ENCODE assay signal across 8 cellular contexts in the genomic region with DNA sequence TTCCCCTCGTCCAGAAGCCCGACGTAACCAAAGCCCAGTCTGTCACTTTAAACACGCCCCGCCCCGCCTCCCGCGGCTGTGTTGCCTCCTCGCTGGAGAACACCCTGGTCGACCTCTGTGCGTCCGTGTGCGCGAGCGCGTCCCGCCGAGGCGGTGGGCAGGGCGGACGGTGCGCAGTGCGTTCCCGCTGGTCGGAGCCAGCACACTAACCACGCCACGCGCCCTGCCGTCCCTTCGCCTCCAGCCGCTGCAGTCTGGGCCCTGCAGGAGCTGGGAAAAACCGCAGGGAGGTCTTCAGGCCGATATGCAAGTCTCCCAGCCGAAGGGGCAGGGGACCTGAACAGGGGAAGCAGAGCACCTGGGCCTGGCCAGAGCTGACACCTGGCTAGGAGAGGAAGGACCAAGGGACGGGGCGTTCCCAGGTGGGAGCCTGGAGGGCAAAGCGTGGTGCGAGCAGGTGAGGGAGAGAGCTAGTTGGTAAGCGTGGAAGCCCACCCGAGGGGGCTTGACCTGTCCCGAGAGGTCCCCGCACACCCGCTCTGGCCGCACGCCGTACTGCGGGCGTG. TPM values are rescaled to one million over a fixed set of nuclear protein-coding genes. Genes with fewer than 3 reads are reported as not detected.
DNase-seq lines count a peak whose midpoint lies in the region; ATAC-seq and TF ChIP-seq lines count a peak whose summit lies in the region.

No MANE protein-coding gene starts in this region.

- intact Hi-C loops in cardiac septum (cut with DNase I): loop anchor here (2.0 to 5.0 kb wide), 3 partner anchors 39 to 93 kb away; a partner anchor contains a TSS

- no peak overlapping the region for H3K27ac Mint-ChIP-seq in activated naive CD8-positive, alpha-beta T cell

- ATAC-seq in SK-N-SH treated with all-trans-retinoic acid at 6 μM for 48 hours (peak; percentile 66), GM19324 (IDR thresholded peaks at IDR 0.05; ENCODE audit: low FRiP score, unreplicated experiment) (no peak), GM18873 (IDR thresholded peaks at IDR 0.05; ENCODE audit: low FRiP score, unreplicated experiment) (no peak)

- peak overlapping the region; percentile 77 for H3K4me3 Mint-ChIP-seq in activated naive CD8-positive, alpha-beta T cell

- peak; percentile 60 for DNase-seq in GM04504 (ENCODE audit: low read depth)
- DNase-seq in LoVo (ENCODE audit: low spot score): peak; percentile 80
- peak; percentile 91 for DNase-seq in cardiac septum (ENCODE audit: low spot score)
- DNase-seq in retina: peak; percentile 75

- no peaks in the 10 kb centered on the region for H3K9me3 Mint-ChIP-seq in activated naive CD8-positive, alpha-beta T cell (ENCODE audit: low read depth)

- no peaks in the 10 kb centered on the region for H3K36me3 Mint-ChIP-seq in activated naive CD8-positive, alpha-beta T cell

- H3K4me1 Mint-ChIP-seq in activated naive CD8-positive, alpha-beta T cell (ENCODE audit: low read depth): peaks cover 9% of the 10 kb centered on the region

- peaks cover 3% of the 10 kb centered on the region for H3K27me3 Mint-ChIP-seq in activated naive CD8-positive, alpha-beta T cell

TF ChIP-seq in SK-N-SH treated with all-trans-retinoic acid at 6 μM for 48 hours, 23 proteins besides CTCF, POLR2A, EP300 and RAD21:
- TF ChIP-seq CSDC2 (CRISPR knock-in tag; IDR thresholded peaks at IDR 0.05) (no peak), ZNF70 (CRISPR knock-in tag; IDR thresholded peaks at IDR 0.05) (no peak), ZNF565 (CRISPR knock-in tag; conservative IDR thresholded peaks at IDR 0.05; ENCODE audit: low read depth) (no peak), ZNF8 (CRISPR knock-in tag; IDR thresholded peaks at IDR 0.05) (no peak), TOX (CRISPR knock-in tag; IDR thresholded peaks at IDR 0.05; ENCODE audit: borderline replicate concordance) (no peak), GLIS3 (CRISPR knock-in tag; IDR thresholded peaks at IDR 0.05) (no peak), TCF4 (CRISPR knock-in tag; IDR thresholded peaks at IDR 0.05; ENCODE audit: borderline replicate concordance) (no peak), ARNTL (CRISPR knock-in tag; IDR thresholded peaks at IDR 0.05; ENCODE audit: borderline replicate concordance, low read depth) (no peak), ZFP30 (CRISPR knock-in tag; IDR thresholded peaks at IDR 0.05) (no peak), ISL1 (CRISPR knock-in tag; IDR thresholded peaks at IDR 0.05) (no peak), BACH2 (CRISPR knock-in tag; IDR thresholded peaks at IDR 0.05; ENCODE audit: borderline replicate concordance) (no peak), PPARA (CRISPR knock-in tag; IDR thresholded peaks at IDR 0.05; ENCODE audit: borderline replicate concordance) (no peak), ZC3H10 (CRISPR knock-in tag; IDR thresholded peaks at IDR 0.05) (no peak)
- TF ChIP-seq, protein P1, sequence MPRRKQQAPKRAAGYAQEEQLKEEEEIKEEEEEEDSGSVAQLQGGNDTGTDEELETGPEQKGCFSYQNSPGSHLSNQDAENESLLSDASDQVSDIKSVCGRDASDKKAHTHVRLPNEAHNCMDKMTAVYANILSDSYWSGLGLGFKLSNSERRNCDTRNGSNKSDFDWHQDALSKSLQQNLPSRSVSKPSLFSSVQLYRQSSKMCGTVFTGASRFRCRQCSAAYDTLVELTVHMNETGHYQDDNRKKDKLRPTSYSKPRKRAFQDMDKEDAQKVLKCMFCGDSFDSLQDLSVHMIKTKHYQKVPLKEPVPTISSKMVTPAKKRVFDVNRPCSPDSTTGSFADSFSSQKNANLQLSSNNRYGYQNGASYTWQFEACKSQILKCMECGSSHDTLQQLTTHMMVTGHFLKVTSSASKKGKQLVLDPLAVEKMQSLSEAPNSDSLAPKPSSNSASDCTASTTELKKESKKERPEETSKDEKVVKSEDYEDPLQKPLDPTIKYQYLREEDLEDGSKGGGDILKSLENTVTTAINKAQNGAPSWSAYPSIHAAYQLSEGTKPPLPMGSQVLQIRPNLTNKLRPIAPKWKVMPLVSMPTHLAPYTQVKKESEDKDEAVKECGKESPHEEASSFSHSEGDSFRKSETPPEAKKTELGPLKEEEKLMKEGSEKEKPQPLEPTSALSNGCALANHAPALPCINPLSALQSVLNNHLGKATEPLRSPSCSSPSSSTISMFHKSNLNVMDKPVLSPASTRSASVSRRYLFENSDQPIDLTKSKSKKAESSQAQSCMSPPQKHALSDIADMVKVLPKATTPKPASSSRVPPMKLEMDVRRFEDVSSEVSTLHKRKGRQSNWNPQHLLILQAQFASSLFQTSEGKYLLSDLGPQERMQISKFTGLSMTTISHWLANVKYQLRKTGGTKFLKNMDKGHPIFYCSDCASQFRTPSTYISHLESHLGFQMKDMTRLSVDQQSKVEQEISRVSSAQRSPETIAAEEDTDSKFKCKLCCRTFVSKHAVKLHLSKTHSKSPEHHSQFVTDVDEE (CRISPR knock-in tag; IDR thresholded peaks at IDR 0.05): no peak
- TF ChIP-seq, protein P2, sequence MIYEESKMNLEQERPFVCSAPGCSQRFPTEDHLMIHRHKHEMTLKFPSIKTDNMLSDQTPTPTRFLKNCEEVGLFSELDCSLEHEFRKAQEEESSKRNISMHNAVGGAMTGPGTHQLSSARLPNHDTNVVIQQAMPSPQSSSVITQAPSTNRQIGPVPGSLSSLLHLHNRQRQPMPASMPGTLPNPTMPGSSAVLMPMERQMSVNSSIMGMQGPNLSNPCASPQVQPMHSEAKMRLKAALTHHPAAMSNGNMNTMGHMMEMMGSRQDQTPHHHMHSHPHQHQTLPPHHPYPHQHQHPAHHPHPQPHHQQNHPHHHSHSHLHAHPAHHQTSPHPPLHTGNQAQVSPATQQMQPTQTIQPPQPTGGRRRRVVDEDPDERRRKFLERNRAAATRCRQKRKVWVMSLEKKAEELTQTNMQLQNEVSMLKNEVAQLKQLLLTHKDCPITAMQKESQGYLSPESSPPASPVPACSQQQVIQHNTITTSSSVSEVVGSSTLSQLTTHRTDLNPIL (CRISPR knock-in tag; IDR thresholded peaks at IDR 0.05; ENCODE audit: low read depth): no peak
TF ChIP-seq in SK-N-SH treated with all-trans-retinoic acid at 6 μM for 48 hours: peak in this region for 0.

RNA-seq across cellular contexts. Expression of a gene that starts 1.3 kb away (rescaled TPM):
- total RNA-seq in cardiac septum: 296 TPM

RNA-seq across cellular contexts. Expression of a gene that starts 4.2 kb away (rescaled TPM):
- total RNA-seq in cardiac septum: 11.0 TPM

RNA-seq across cellular contexts. Expression of a gene that starts 5.6 kb away (rescaled TPM):
- total RNA-seq in cardiac septum: 8.6 TPM

RNA-seq across cellular contexts. Expression of a gene that starts 18.2 kb away (rescaled TPM):
- 293 TPM for total RNA-seq in cardiac septum

RNA-seq across cellular contexts. Expression of a gene that starts 38.4 kb away (rescaled TPM):
- total RNA-seq in cardiac septum: 10.2 TPM
